31 cellular contexts compared by ENCODE assay signal in genomic region chr4:58063761-58064160, GRCh38.
"Had no signal": no experiment of that assay in that cellular context is flagged by ENCODE, and none has a peak within 500 bp of the region (broad histone marks: within the 10 kb centered on the region; RNA-seq: fewer than 3 reads in every experiment).

No MANE protein-coding gene starts in this region.

- H3K36me3 Mint-ChIP-seq: activated naive CD8-positive, alpha-beta T cell had no signal

- H3K4me1 ChIP-seq: body of pancreas, colonic mucosa, esophagus squamous epithelium, gastroesophageal sphincter, heart right ventricle had no signal

- H3K27ac Mint-ChIP-seq: activated B cell treated with CpG ODN at 0.5 μM for 24 hours; activated CD8-positive, alpha-beta T cell treated with anti-CD3 and anti-CD28 coated beads for 36 hours; activated naive CD8-positive, alpha-beta T cell; activated T-helper 17 cell treated with anti-CD3 and anti-CD28 coated beads, Interleukin-2, amount 50 U/mL, for 72 hours; T-helper 2 cell treated with Interferon-gamma antibody and Interleukin-4, amounts not matched to agents 5 μg/mL and 100 μg/mL, for 36 hours had no signal

- H3K27ac ChIP-seq: body of pancreas, colonic mucosa, epithelial cell of prostate, esophagus squamous epithelium, gastroesophageal sphincter, heart right ventricle, hepatocyte, WERI-Rb-1 had no signal

- DNase-seq: activated B cell treated with CpG ODN at 0.5 μM for 24 hours; activated CD4-positive, alpha-beta T cell treated with anti-CD3 and anti-CD28 coated beads for 48 hours; activated CD4-positive, alpha-beta T cell treated with anti-CD3 and anti-CD28 coated beads, Interleukin-2, amount 50 U/mL, for 1 hour; activated CD4-positive, alpha-beta T cell treated with anti-CD3 and anti-CD28 coated beads, Interleukin-2, amount 50 U/mL, for 48 hours; activated CD8-positive, alpha-beta memory T cell treated with anti-CD3 and anti-CD28 coated beads for 24 hours; activated CD8-positive, alpha-beta T cell treated with anti-CD3 and anti-CD28 coated beads for 36 hours; activated effector memory CD4-positive, alpha-beta T cell treated with Interleukin-2 at 50 U/mL for 16 hours; activated gamma-delta T cell treated with Interleukin-2 at 50 U/mL for 16 hours; activated naive CD4-positive, alpha-beta T cell treated with anti-CD3 and anti-CD28 coated beads, Interleukin-2, amount 50 U/mL, for 16 hours; activated naive CD4-positive, alpha-beta T cell treated with Interleukin-2 at 50 U/mL for 16 hours; activated T-cell treated with anti-CD3 and anti-CD28 coated beads, Interleukin-2, amount 50 U/mL, for 4 hours; amygdala; aorta; body of pancreas; central memory CD4-positive, alpha-beta T cell; cerebellar nuclear complex; colonic mucosa; effector CD8-positive, alpha-beta T cell; esophagus squamous epithelium; foreskin melanocyte; heart right ventricle; T1000; WERI-Rb-1 had no signal

- H3K27me3 ChIP-seq: body of pancreas, colonic mucosa, esophagus squamous epithelium, gastroesophageal sphincter, heart right ventricle, hepatocyte had no signal

- H3K9me3 Mint-ChIP-seq: activated B cell treated with CpG ODN at 0.5 μM for 24 hours had no signal

- H3K9me3 ChIP-seq: body of pancreas, colonic mucosa, esophagus squamous epithelium, gastroesophageal sphincter had no signal

- H3K4me2 ChIP-seq: hepatocyte had no signal

- H3K4me3 ChIP-seq: body of pancreas, colonic mucosa, esophagus squamous epithelium, gastroesophageal sphincter, heart right ventricle, hepatocyte had no signal

- ATAC-seq: activated CD4-positive, CD25-positive, alpha-beta regulatory T cell treated with anti-CD3 and anti-CD28 coated beads, Interleukin-2, amount 50 U/mL, for 24 hours; activated CD8-positive, alpha-beta T cell treated with anti-CD3 and anti-CD28 coated beads for 36 hours; activated T-cell treated with anti-CD3 and anti-CD28 coated beads, Interleukin-2, amount 50 U/mL, for 4 hours; activated T-helper 17 cell treated with anti-CD3 and anti-CD28 coated beads, Interleukin-2, amount 50 U/mL, for 72 hours; body of pancreas; gastroesophageal sphincter; heart right ventricle had no signal

- H3K4me1 Mint-ChIP-seq: activated B cell treated with CpG ODN at 0.5 μM for 24 hours; activated T-helper 17 cell treated with anti-CD3 and anti-CD28 coated beads, Interleukin-2, amount 50 U/mL, for 72 hours had no signal

- H2AFZ ChIP-seq: hepatocyte had no signal

- H3K36me3 ChIP-seq: colonic mucosa, esophagus squamous epithelium, gastroesophageal sphincter, heart right ventricle, WERI-Rb-1 had no signal

- H3K27me3 Mint-ChIP-seq: activated B cell treated with CpG ODN at 0.5 μM for 24 hours; activated CD8-positive, alpha-beta T cell treated with anti-CD3 and anti-CD28 coated beads for 36 hours; activated naive CD8-positive, alpha-beta T cell; activated T-helper 17 cell treated with anti-CD3 and anti-CD28 coated beads, Interleukin-2, amount 50 U/mL, for 72 hours had no signal

- H3K4me3 Mint-ChIP-seq: activated B cell treated with CpG ODN at 0.5 μM for 24 hours; activated CD8-positive, alpha-beta T cell treated with anti-CD3 and anti-CD28 coated beads for 36 hours; activated naive CD8-positive, alpha-beta T cell; activated T-cell treated with anti-CD3 and anti-CD28 coated beads, Interleukin-2, amount 50 U/mL, for 4 hours; activated T-helper 17 cell treated with anti-CD3 and anti-CD28 coated beads, Interleukin-2, amount 50 U/mL, for 72 hours; T-helper 2 cell treated with Interferon-gamma antibody and Interleukin-4, amounts not matched to agents 5 μg/mL and 100 μg/mL, for 36 hours had no signal

- H3K79me2 ChIP-seq: hepatocyte had no signal

- FAIRE-seq: endothelial cell of umbilical vein had no signal
